21 cellular contexts compared by ENCODE assay signal in the genomic region with DNA sequence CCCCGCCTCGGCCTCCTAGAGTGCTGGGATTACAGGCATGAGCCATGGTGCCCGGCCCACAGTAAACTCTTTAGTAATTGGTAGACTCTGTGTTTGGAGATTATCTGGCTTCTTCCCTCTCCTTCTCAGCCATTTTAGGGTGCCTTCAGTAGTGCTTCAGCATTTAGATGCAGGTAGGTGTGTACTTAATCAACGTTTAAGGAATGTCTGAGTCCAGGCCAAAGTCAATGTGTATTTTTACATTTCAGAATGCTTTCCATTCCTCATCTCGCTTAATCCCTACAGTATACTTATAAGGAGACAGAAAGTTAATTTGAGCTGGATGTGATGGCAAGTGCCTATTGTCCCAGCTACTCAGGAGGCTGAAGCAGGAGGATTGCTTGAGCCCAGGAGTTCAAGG. TPM values are rescaled to one million over a fixed set of nuclear protein-coding genes. Genes with fewer than 3 reads are reported as not detected.
DNase-seq lines count a peak whose midpoint lies in the region; ATAC-seq and TF ChIP-seq lines count a peak whose summit lies in the region.
"Had no signal": no experiment of that assay in that cellular context is flagged by ENCODE, and none has a peak within 500 bp of the region (broad histone marks: within the 10 kb centered on the region; RNA-seq: fewer than 3 reads in every experiment).

No MANE protein-coding gene starts in this region.

- no peaks in the 10 kb centered on the region for H3K36me3 ChIP-seq in heart left ventricle
- peaks cover 0 to 4% of the 10 kb centered on the region in 2 donors for H3K36me3 ChIP-seq in body of pancreas (replicated peaks in 1 of 2; ENCODE audit: insufficient read depth in 1 of 2, low read depth in 2 of 2)
- no peaks in the 10 kb centered on the region for H3K36me3 ChIP-seq in lower lobe of right lung
- no peaks in the 10 kb centered on the region for H3K36me3 ChIP-seq in tibial artery

- H3K27ac ChIP-seq in heart left ventricle, result peak overlapping the region; percentile 33 to 79 (median 67)
- H3K27ac ChIP-seq in body of pancreas, result peak overlapping the region in 3 of 4 donors; percentile 38 to 67 (median 59)
- H3K27ac ChIP-seq in lower lobe of right lung, result peak overlapping the region; percentile 41
- peak overlapping the region; percentile 51 to 52 for H3K27ac ChIP-seq in tibial artery

- intact Hi-C loops in heart left ventricle (cut with DNase I), result loop anchor here in 2 of 10 donors (5.0 kb wide), 2 partner anchors 36 to 56 kb away; partner anchors contain the start of gene ARHGDIB (in 1 of the 2)
- intact Hi-C loops in cardiac septum (cut with DNase I), result no loop called here
- intact Hi-C loops in body of pancreas (cut with DNase I), result no loop called here
- intact Hi-C loops in lower lobe of right lung (cut with DNase I), result no loop called here
- intact Hi-C loops in tibial artery (cut with DNase I; ENCODE audit: low total_unique reads), result no loop called here

- no peak for TF ChIP-seq CTCF in heart left ventricle (IDR thresholded peaks at IDR 0.05)
- no peak for TF ChIP-seq CTCF in body of pancreas (IDR thresholded peaks at IDR 0.05)
- no peak for TF ChIP-seq CTCF in lower lobe of right lung (IDR thresholded peaks at IDR 0.05)
- TF ChIP-seq CTCF in tibial artery (IDR thresholded peaks at IDR 0.05), result no peak

- H3K27me3 ChIP-seq in heart left ventricle (no peaks in the 10 kb centered on the region), body of pancreas (no peaks in the 10 kb centered on the region), lower lobe of right lung (ENCODE audit: low read depth) (no peaks in the 10 kb centered on the region), tibial artery (no peaks in the 10 kb centered on the region)

- no peak overlapping the region for H3K4me3 ChIP-seq in heart left ventricle
- no peak overlapping the region for H3K4me3 ChIP-seq in body of pancreas
- H3K4me3 ChIP-seq in lower lobe of right lung, result no peak overlapping the region
- no peak overlapping the region for H3K4me3 ChIP-seq in tibial artery

- ATAC-seq in heart left ventricle (no peak), body of pancreas (no peak), lower lobe of right lung (peak; percentile 61 to 78), HG03095 (IDR thresholded peaks at IDR 0.05; ENCODE audit: unreplicated experiment) (no peak), GM21515 (IDR thresholded peaks at IDR 0.05; ENCODE audit: unreplicated experiment) (no peak)
- ATAC-seq: HepG2 had no signal

- H3K9me3 ChIP-seq in heart left ventricle (no peaks in the 10 kb centered on the region), body of pancreas (no peaks in the 10 kb centered on the region), lower lobe of right lung (no peaks in the 10 kb centered on the region), tibial artery (no peaks in the 10 kb centered on the region)

- WGBS in heart left ventricle, 4 donors, result 78 to 85% (median 82%) methylated on average over 5 of the region's 5 CpGs
- WGBS in body of pancreas, 2 donors, result 66 to 69% methylated on average over 5 of the region's 5 CpGs

- TF ChIP-seq POLR2A in heart left ventricle (IDR thresholded peaks at IDR 0.05), result no peak
- no peak for TF ChIP-seq POLR2A in body of pancreas (IDR thresholded peaks at IDR 0.05)

- peaks cover 0 to 52% (median 33%) of the 10 kb centered on the region in 12 donors for H3K4me1 ChIP-seq in heart left ventricle
- H3K4me1 ChIP-seq in body of pancreas, result peaks cover 40% of the 10 kb centered on the region
- peaks cover 34% of the 10 kb centered on the region for H3K4me1 ChIP-seq in lower lobe of right lung
- H3K4me1 ChIP-seq in tibial artery, result peaks cover 0 to 41% (median 24%) of the 10 kb centered on the region in 4 donors

- DNase-seq in heart left ventricle (no peak), cardiac septum (ENCODE audit: low spot score) (no peak), body of pancreas (no peak), lower lobe of right lung (no peak), tibial artery (no peak), dedifferentiated amniotic fluid mesenchymal stem cell (ENCODE audit: extremely low spot score) (no peak)
- DNase-seq: COR-L47, DMS 273 treated with DMSO at 0.1 percent for 48 hours, DND-41, HFFc6, KBM-7, NCI-H1105 treated with DMSO at 0.1 percent for 48 hours, NCI-H1694 treated with DMSO at 0.1 percent for 48 hours, NCI-H510A treated with DMSO at 0.1 percent for 48 hours, NCI-H774, OCI-M1 had no signal

RNA-seq across cellular contexts. Expression of gene MGP, which starts 20.5 kb away (rescaled TPM):
- total RNA-seq in heart left ventricle (100 to 1,000 TPM; 147 to 651 (median 255) TPM), cardiac septum (677 TPM), body of pancreas (100 to 1,000 TPM; 162 to 228 TPM), lower lobe of right lung (464 TPM)
- 100 to 1,000 TPM; 142 to 336 TPM for polyA plus RNA-seq in heart left ventricle
- total RNA-seq: G401, HepG2 had no signal
- polyA plus RNA-seq: HepG2 had no signal

RNA-seq across cellular contexts. Expression of gene ERP27, which starts 32.2 kb away (rescaled TPM):
- total RNA-seq in heart left ventricle, result under 1 TPM in 7 of 9 donors, not detected in 2; 0.14 to 0.93 (median 0.24) TPM
- under 1 TPM; 0.12 to 0.15 TPM for polyA plus RNA-seq in heart left ventricle
- total RNA-seq in cardiac septum, result 0.11 TPM
- total RNA-seq in body of pancreas, result 100 to 1,000 TPM in 1 of 2 donors, 10 to 100 TPM in 1; 79.1 to 131 TPM
- 16.2 TPM for total RNA-seq in lower lobe of right lung
- total RNA-seq: A172, G401, HFFc6 had no signal

RNA-seq across cellular contexts. Expression of gene ARHGDIB, which starts 55.3 kb away (rescaled TPM):
- total RNA-seq in heart left ventricle (100 to 1,000 TPM in 2 of 9 donors, 10 to 100 TPM in 7; 30.5 to 256 (median 53.6) TPM), cardiac septum (45.1 TPM), body of pancreas (10 to 100 TPM; 19.8 to 36.6 TPM), lower lobe of right lung (313 TPM)
- 10 to 100 TPM; 65.8 to 81.5 TPM for polyA plus RNA-seq in heart left ventricle
- total RNA-seq: G401 had no signal

Comparison
In these comparisons a context has a peak if more than half of its experiments do, and no peak if none do; other contexts are left out.
1. ATAC-seq: peak in lower lobe of right lung (2 of 2); none in heart left ventricle (0 of 4), body of pancreas (single experiment), HG03095 (single experiment) and GM21515 (single experiment).
2. Peak in every context shown above with its lines, with median percentiles within 50 percentile points of each other: H3K27ac ChIP-seq.